14 cellular contexts compared by ENCODE assay signal in the genomic region with DNA sequence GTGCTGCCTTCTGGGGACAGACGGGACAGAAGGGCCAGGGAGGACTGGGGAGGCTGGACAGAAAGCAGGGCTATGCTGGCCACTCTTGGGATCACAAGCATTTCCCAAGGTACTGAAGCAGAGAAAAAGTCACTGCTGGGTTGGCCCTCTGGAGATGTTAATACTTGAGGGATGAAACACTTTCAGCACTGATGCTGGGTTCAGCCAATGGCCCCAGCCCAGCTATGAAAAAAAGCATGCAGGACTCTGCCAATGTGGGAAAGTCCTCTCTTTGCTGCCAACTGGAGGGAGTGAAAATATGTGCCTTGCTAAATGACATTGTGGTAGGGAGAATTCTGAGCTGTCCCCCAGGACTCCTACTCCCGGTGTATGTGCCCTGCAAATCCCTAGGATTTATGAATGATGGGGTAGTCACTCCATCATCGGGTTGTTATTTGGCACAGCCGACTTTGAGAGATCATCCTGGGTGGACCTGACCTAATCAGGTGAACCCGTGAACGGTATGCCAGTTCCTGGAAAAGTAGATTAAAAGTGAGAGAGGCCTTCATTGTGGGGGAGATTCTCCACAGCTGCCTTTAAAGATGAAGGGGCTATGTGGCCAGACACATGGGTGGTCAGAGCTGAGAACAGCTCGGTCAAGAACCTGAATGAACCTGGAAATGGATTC.
DNase-seq lines count a peak whose midpoint lies in the region; ATAC-seq and TF ChIP-seq lines count a peak whose summit lies in the region.
"Had no signal": no experiment of that assay in that cellular context is flagged by ENCODE, and none has a peak within 500 bp of the region (broad histone marks: within the 10 kb centered on the region; RNA-seq: fewer than 3 reads in every experiment).

No MANE protein-coding gene starts in this region.

- H3K27me3 Mint-ChIP-seq in activated naive CD4-positive, alpha-beta T cell treated with anti-CD3 and anti-CD28 coated beads, Interleukin-2, amount 10 ng/mL, durations not matched to agents 7 days and 5 days: no peaks in the 10 kb centered on the region

- no peaks in the 10 kb centered on the region for H3K9me3 ChIP-seq in right atrium auricular region
- H3K9me3 ChIP-seq in thymus (ENCODE audit: control insufficient read depth): no peaks in the 10 kb centered on the region
- H3K9me3 ChIP-seq: colonic mucosa, testis had no signal

- no peak overlapping the region for H3K4me3 Mint-ChIP-seq in activated naive CD4-positive, alpha-beta T cell treated with anti-CD3 and anti-CD28 coated beads, Interleukin-2, amount 10 ng/mL, durations not matched to agents 7 days and 5 days
- H3K4me3 Mint-ChIP-seq: T-helper 1 cell treated with Interleukin-12 subunit alpha and Interleukin-12 subunit beta and Interleukin-4 antibody, amounts not matched to agents 30 μg/mL and 1 μg/mL, for 36 hours had no signal

- H3K4me3 ChIP-seq in right atrium auricular region (no peak overlapping the region), thymus (ENCODE audit: low read length) (no peak overlapping the region)
- H3K4me3 ChIP-seq: colonic mucosa, testis had no signal

- no peaks in the 10 kb centered on the region for H3K27me3 ChIP-seq in right atrium auricular region
- H3K27me3 ChIP-seq in thymus (ENCODE audit: control insufficient read depth, insufficient read depth): no peaks in the 10 kb centered on the region
- H3K27me3 ChIP-seq: colonic mucosa, foreskin keratinocyte, testis had no signal

- H3K36me3 ChIP-seq in right atrium auricular region (no peaks in the 10 kb centered on the region), thymus (ENCODE audit: control insufficient read depth, insufficient read depth) (peaks cover 5% of the 10 kb centered on the region)
- H3K36me3 ChIP-seq: colonic mucosa had no signal

- peak overlapping the region; percentile 66 for H3K27ac Mint-ChIP-seq in activated naive CD4-positive, alpha-beta T cell treated with anti-CD3 and anti-CD28 coated beads, Interleukin-2, amount 10 ng/mL, durations not matched to agents 7 days and 5 days

- H3K27ac ChIP-seq in right atrium auricular region (peak overlapping the region in 1 of 2 donors; percentile 43), thymus (ENCODE audit: low read depth) (peak overlapping the region; percentile 44)
- H3K27ac ChIP-seq: colonic mucosa, foreskin keratinocyte, testis had no signal

- H3K4me1 Mint-ChIP-seq in activated naive CD4-positive, alpha-beta T cell treated with anti-CD3 and anti-CD28 coated beads, Interleukin-2, amount 10 ng/mL, durations not matched to agents 7 days and 5 days: peaks cover 73% of the 10 kb centered on the region

- no peaks in the 10 kb centered on the region for H3K9me3 Mint-ChIP-seq in activated naive CD4-positive, alpha-beta T cell treated with anti-CD3 and anti-CD28 coated beads, Interleukin-2, amount 10 ng/mL, durations not matched to agents 7 days and 5 days
- H3K9me3 Mint-ChIP-seq: T-helper 1 cell treated with Interleukin-12 subunit alpha and Interleukin-12 subunit beta and Interleukin-4 antibody, amounts not matched to agents 30 μg/mL and 1 μg/mL, for 36 hours had no signal

- TF ChIP-seq CTCF in right atrium auricular region (IDR thresholded peaks at IDR 0.05): no peak

- DNase-seq in activated naive CD4-positive, alpha-beta T cell treated with anti-CD3 and anti-CD28 coated beads, Interleukin-2, amount 10 ng/mL, durations not matched to agents 7 days and 5 days: no peak
- DNase-seq in activated naive CD4-positive, alpha-beta T cell (lab: John Stamatoyannopoulos, UW): no peak
- DNase-seq in anterior cingulate cortex (lab: John Stamatoyannopoulos, UW) (peak in 30 of 58 donors; percentile 5 to 73 (median 37)), right atrium auricular region (ENCODE audit: low spot score) (peak; percentile 74), NCI-H2081 (lab: John Stamatoyannopoulos, UW) (no peak)
- DNase-seq: colonic mucosa, foreskin keratinocyte, GOT3, NCI-H2029 treated with DMSO at 0.1 percent for 48 hours, testis had no signal

- ATAC-seq in GM18519 (IDR thresholded peaks at IDR 0.05; ENCODE audit: low FRiP score, unreplicated experiment) (no peak), HG02973 (IDR thresholded peaks at IDR 0.05; ENCODE audit: unreplicated experiment) (no peak)
- ATAC-seq: foreskin keratinocyte had no signal

- H3K36me3 Mint-ChIP-seq in activated naive CD4-positive, alpha-beta T cell treated with anti-CD3 and anti-CD28 coated beads, Interleukin-2, amount 10 ng/mL, durations not matched to agents 7 days and 5 days: peaks cover 70% of the 10 kb centered on the region

- H3K4me1 ChIP-seq in right atrium auricular region (peaks cover 0 to 64% of the 10 kb centered on the region in 2 donors), thymus (ENCODE audit: control insufficient read depth, insufficient read depth, low read length) (peaks cover 10% of the 10 kb centered on the region)
- H3K4me1 ChIP-seq: colonic mucosa, foreskin keratinocyte had no signal

- 97% methylated on average over 7 of the region's 7 CpGs for WGBS in thymus

- CTCF ChIA-PET in activated naive CD4-positive, alpha-beta T cell treated with anti-CD3 and anti-CD28 coated beads, Interleukin-2, amount 10 ng/mL, durations not matched to agents 7 days and 5 days (lab: Charles Lee): interaction anchor here (0.8 to 2.9 kb wide), 4 partner anchors 11 to 34 kb away, joined by 3 to 8 read pairs (median 5); no protein-coding TSS in a partner anchor

Comparison
In these comparisons a context has a peak if more than half of its experiments do, and no peak if none do; other contexts are left out.
1. DNase-seq: peak in anterior cingulate cortex (30 of 58) and right atrium auricular region (single experiment); none in activated naive CD4-positive, alpha-beta T cell treated with anti-CD3 and anti-CD28 coated beads, Interleukin-2, amount 10 ng/mL, durations not matched to agents 7 days and 5 days (single experiment), activated naive CD4-positive, alpha-beta T cell (0 of 4) and NCI-H2081 (0 of 2).